In genomic region chr17:31309525-31309924, GRCh38 we compare ENCODE assay signal across 9 cellular contexts. TPM values are rescaled to one million over a fixed set of nuclear protein-coding genes. Genes with fewer than 3 reads are reported as not detected.
DNase-seq lines count a peak whose midpoint lies in the region; ATAC-seq, FAIRE-seq and TF ChIP-seq lines count a peak whose summit lies in the region.
"Had no signal": no experiment of that assay in that cellular context is flagged by ENCODE, and none has a peak within 500 bp of the region (broad histone marks: within the 10 kb centered on the region; RNA-seq: fewer than 3 reads in every experiment).

No MANE protein-coding gene starts in this region.

- peaks cover 19% of the 10 kb centered on the region for H3K36me3 Mint-ChIP-seq in activated naive CD8-positive, alpha-beta T cell

- H3K9me3 ChIP-seq in Karpas-422 (ENCODE audit: low read length), result no peaks in the 10 kb centered on the region

- no peak overlapping the region for H2AFZ ChIP-seq in Karpas-422 (ENCODE audit: low read length)

- peaks cover 23% of the 10 kb centered on the region for H3K79me2 ChIP-seq in Karpas-422 (ENCODE audit: low read length)

- peak overlapping the region; percentile 91 for H3K4me3 Mint-ChIP-seq in activated naive CD8-positive, alpha-beta T cell
- H3K4me3 Mint-ChIP-seq: HFFc6 had no signal

- ATAC-seq in HG02678 (IDR thresholded peaks at IDR 0.05; ENCODE audit: unreplicated experiment) (no peak), GM19328 (IDR thresholded peaks at IDR 0.05; ENCODE audit: unreplicated experiment) (no peak)

- no peak for TF ChIP-seq POLR2A in GM12891 (IDR thresholded peaks at IDR 0.05; ENCODE audit: low read depth, low read length)

- H3K4me1 Mint-ChIP-seq in activated naive CD8-positive, alpha-beta T cell (ENCODE audit: low read depth), result peaks cover 74% of the 10 kb centered on the region

- peak overlapping the region; percentile 52 for H3K4me3 ChIP-seq in Karpas-422 (ENCODE audit: low read length)

- peak overlapping the region; percentile 70 for H3K9ac ChIP-seq in Karpas-422 (ENCODE audit: low read length)

- H3K9me3 Mint-ChIP-seq in activated naive CD8-positive, alpha-beta T cell (ENCODE audit: low read depth), result peaks cover 6% of the 10 kb centered on the region
- H3K9me3 Mint-ChIP-seq: HFFc6 had no signal

- H3K27me3 ChIP-seq in Karpas-422 (ENCODE audit: low read length), result no peaks in the 10 kb centered on the region

- peak; percentile 91 for FAIRE-seq in GM12891 (lab: Jason Lieb, UNC)

- no peak for DNase-seq in GM12891 (ENCODE audit: insufficient read length, low spot score)
- peak; percentile 95 for DNase-seq in Karpas-422
- DNase-seq in pons (ENCODE audit: low spot score), result peak; percentile 64
- no peak for DNase-seq in activated effector memory CD4-positive, alpha-beta T cell treated with Interleukin-2 at 50 U/mL for 16 hours
- no peak for DNase-seq in DMS 273 treated with DMSO at 0.1 percent for 48 hours (lab: John Stamatoyannopoulos, UW)
- DNase-seq: HFFc6 had no signal

- H3K27ac Mint-ChIP-seq in activated naive CD8-positive, alpha-beta T cell, result peak overlapping the region; percentile 100
- H3K27ac Mint-ChIP-seq: HFFc6 had no signal

- no peaks in the 10 kb centered on the region for H3K9me2 ChIP-seq in Karpas-422 (replicated peaks; ENCODE audit: insufficient read depth, low read length)

- H4K20me1 ChIP-seq in Karpas-422 (ENCODE audit: insufficient read depth, low read depth, low read length), result no peaks in the 10 kb centered on the region

- peaks cover 88% of the 10 kb centered on the region for H3K4me1 ChIP-seq in Karpas-422 (ENCODE audit: low read length)

- H3K4me2 ChIP-seq in Karpas-422 (ENCODE audit: low read depth, low read length, poor library complexity, severe bottlenecking), result peak overlapping the region; percentile 73

- H3K27ac ChIP-seq in Karpas-422 (ENCODE audit: low read length), result peak overlapping the region; percentile 99

- peaks cover 4% of the 10 kb centered on the region; the same call in 1 of the 2 replicates for H3K36me3 ChIP-seq in Karpas-422 (ENCODE audit: insufficient read depth, low read length)

- no peaks in the 10 kb centered on the region for H3K27me3 Mint-ChIP-seq in activated naive CD8-positive, alpha-beta T cell

TF ChIP-seq in GM12891, 5 proteins besides CTCF, POLR2A, EP300 and RAD21:
- TF ChIP-seq TAF1 (IDR thresholded peaks at IDR 0.05; ENCODE audit: low read depth, low read length) (no peak; the same call in 1 of the 2 replicates), SPI1 (IDR thresholded peaks at IDR 0.05; ENCODE audit: low read depth, low read length) (peak; percentile 90)

RNA-seq across cellular contexts. Expression of gene EVI2B, which starts 4.3 kb away (rescaled TPM):
- polyA plus RNA-seq in GM12891 (2012; ENCODE audit: low read depth, missing spikeins), result 56.8 TPM
- total RNA-seq in Karpas-422 (2014; rRNA removed; shearing (Covaris generic); ENCODE audit: low replicate concordance), result 0.76 and 5.0 TPM in 2 replicates

RNA-seq across cellular contexts. Expression of gene EVI2A, which starts 11.9 kb away (rescaled TPM):
- polyA plus RNA-seq in GM12891 (2012; ENCODE audit: low read depth, missing spikeins), result 14.6 TPM
- total RNA-seq in Karpas-422 (2014; rRNA removed; shearing (Covaris generic); ENCODE audit: low replicate concordance), result not detected in 2 replicates

RNA-seq across cellular contexts. Expression of gene OMG, which starts 12.5 kb away (rescaled TPM):
- 0.53 TPM for polyA plus RNA-seq in GM12891 (2012; ENCODE audit: low read depth, missing spikeins)
- total RNA-seq in Karpas-422 (2014; rRNA removed; shearing (Covaris generic); ENCODE audit: low replicate concordance), result 0.11 TPM in 1 of 2 replicates, not detected in the other

Comparison
In these comparisons a context has a peak if more than half of its experiments do, and no peak if none do; other contexts are left out.
1. DNase-seq: peak in Karpas-422 (single experiment) and pons (single experiment); none in GM12891 (single experiment), activated effector memory CD4-positive, alpha-beta T cell treated with Interleukin-2 at 50 U/mL for 16 hours (single experiment) and DMS 273 treated with DMSO at 0.1 percent for 48 hours (single experiment).